ENCODE assay signal across 8 cellular contexts in the genomic region with DNA sequence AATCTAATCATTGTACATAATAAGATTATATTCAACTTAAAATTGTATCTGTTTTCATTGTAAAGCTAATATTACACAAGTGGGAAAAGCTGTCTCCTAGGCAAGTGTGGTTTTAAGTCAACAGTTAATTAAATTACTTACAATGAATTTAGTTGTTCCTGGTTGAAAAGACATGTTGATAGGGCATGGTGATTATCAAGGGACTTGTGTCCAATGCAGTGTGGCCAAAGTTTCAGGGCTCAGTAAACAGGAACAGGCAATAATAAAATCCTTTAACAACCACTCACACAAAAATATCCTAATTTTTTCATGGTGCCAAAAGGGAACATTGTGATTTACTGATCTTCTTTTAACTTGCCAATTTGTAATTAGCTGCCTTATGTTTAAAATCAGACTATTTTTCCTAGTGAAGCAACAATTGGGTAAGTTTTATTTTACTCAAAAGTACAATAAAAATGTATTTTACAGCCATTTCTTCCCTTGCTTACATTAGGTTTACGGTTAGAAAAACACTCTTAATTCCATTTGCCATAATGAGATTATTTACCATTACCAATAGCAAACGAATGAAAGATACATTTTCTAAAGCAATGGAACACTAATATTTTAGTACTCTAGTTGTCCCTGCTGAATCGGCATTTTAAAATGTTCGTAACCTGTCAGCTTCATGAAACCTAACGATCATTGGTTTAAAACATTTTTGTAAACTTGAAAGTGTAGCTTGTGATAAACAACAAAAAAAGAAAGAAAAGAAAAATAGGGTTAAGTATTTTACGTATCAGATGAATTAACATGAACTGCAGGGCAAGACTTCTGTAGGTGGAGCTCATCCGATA. TPM values are rescaled to one million over a fixed set of nuclear protein-coding genes. Genes with fewer than 3 reads are reported as not detected.
DNase-seq lines count a peak whose midpoint lies in the region; TF ChIP-seq lines count a peak whose summit lies in the region.

No MANE protein-coding gene starts in this region.

- H3K9me3 ChIP-seq in NT2/D1 (ENCODE audit: insufficient read depth, low read length) = no peaks in the 10 kb centered on the region
- no peaks in the 10 kb centered on the region for H3K9me3 ChIP-seq in skeletal muscle satellite cell (replicated peaks; ENCODE audit: low read length)

- H3K27me3 ChIP-seq in NT2/D1 (ENCODE audit: insufficient read depth, insufficient read length) = no peaks in the 10 kb centered on the region
- H3K27me3 ChIP-seq in skeletal muscle satellite cell (ENCODE audit: control insufficient read depth, insufficient read depth, low read length) = no peaks in the 10 kb centered on the region

- DNase-seq in NT2/D1 (ENCODE audit: low read depth, low spot score) (no peak), fibroblast of pulmonary artery (ENCODE audit: low read depth) (no peak), hepatic stellate cell (ENCODE audit: low spot score) (no peak), C1 segment of cervical spinal cord (lab: John Stamatoyannopoulos, UW) (no peak), kidney glomerular epithelial cell (lab: John Stamatoyannopoulos, UW) (no peak), NCI-H2227 treated with DMSO at 0.1 percent for 48 hours (lab: John Stamatoyannopoulos, UW) (no peak)

- H3K9ac ChIP-seq in NT2/D1 (ENCODE audit: insufficient read length, low read depth) (peak overlapping the region; percentile 76), skeletal muscle satellite cell (ENCODE audit: low read depth, low read length) (peak overlapping the region; percentile 67)

- TF ChIP-seq CTCF in GM12875 (IDR thresholded peaks at IDR 0.05; ENCODE audit: borderline replicate concordance, insufficient read depth, low read depth, low read length) = no peak
- TF ChIP-seq CTCF in fibroblast of pulmonary artery (IDR thresholded peaks at IDR 0.05; ENCODE audit: low read length, missing control alignments) = no peak

- H3K36me3 ChIP-seq in NT2/D1 (ENCODE audit: insufficient read depth, insufficient read length, low read length) (peaks cover 20% of the 10 kb centered on the region), skeletal muscle satellite cell (ENCODE audit: insufficient read depth, low read length) (no peaks in the 10 kb centered on the region)

- H3K4me3 ChIP-seq in GM12875 (ENCODE audit: low read depth, low read length) = peak overlapping the region; percentile 57
- H3K4me3 ChIP-seq in NT2/D1 (ENCODE audit: insufficient read length, low read depth) = peak overlapping the region; percentile 5
- H3K4me3 ChIP-seq in fibroblast of pulmonary artery (replicated peaks; ENCODE audit: low read depth, low read length) = peak overlapping the region; percentile 87
- H3K4me3 ChIP-seq in skeletal muscle satellite cell (ENCODE audit: low read length) = peak overlapping the region; percentile 66

- H3K4me1 ChIP-seq in NT2/D1 (ENCODE audit: insufficient read depth, insufficient read length) (no peaks in the 10 kb centered on the region), skeletal muscle satellite cell (ENCODE audit: control insufficient read depth, insufficient read depth, low read length) (peaks cover 18% of the 10 kb centered on the region)

- H3K4me2 ChIP-seq in skeletal muscle satellite cell (ENCODE audit: low read length) = peak overlapping the region; percentile 80

RNA-seq across cellular contexts. Expression of a gene that starts 1.8 kb away (rescaled TPM):
- total RNA-seq in skeletal muscle satellite cell (2012; rRNA removed) = 67.4 and 87.4 TPM in 2 replicates

Comparison
In these comparisons a context has a peak if more than half of its experiments do, and no peak if none do; other contexts are left out.
1. H3K4me3 ChIP-seq: peak in every context shown above with its lines; median percentile 87 in fibroblast of pulmonary artery; 66 in skeletal muscle satellite cell; 57 in GM12875; 5 in NT2/D1.